23 cellular contexts compared by ENCODE assay signal in the genomic region with DNA sequence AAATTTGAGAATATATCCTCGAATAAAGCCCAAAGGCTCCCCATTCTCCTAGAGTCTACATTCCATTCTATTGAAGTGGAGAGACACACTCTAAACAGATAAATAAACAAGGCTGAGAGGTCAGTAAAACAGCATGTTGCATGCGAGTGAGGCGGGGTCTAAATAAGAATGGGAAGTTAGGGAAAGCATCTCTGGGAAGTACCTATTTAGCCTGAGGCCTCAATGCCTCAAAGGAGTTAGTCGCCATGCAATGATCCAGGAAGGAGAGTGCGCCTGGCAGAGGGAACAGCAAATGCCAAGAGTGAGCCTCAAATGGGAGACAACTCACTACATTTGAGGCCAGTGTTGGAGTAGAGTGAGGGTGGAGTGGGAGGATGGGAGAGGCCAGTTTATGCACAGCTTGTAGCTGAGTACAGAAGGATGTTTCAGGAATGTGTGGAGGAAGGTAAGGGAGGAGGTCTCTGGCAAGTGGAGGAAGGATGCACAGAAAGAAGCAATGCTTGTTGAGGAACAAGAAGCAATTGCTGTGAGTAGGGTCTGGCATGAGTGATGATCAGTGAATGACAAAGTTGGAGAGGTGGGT. TPM values are rescaled to one million over a fixed set of nuclear protein-coding genes. Genes with fewer than 3 reads are reported as not detected.
DNase-seq lines count a peak whose midpoint lies in the region; ATAC-seq and TF ChIP-seq lines count a peak whose summit lies in the region.
"Had no signal": no experiment of that assay in that cellular context is flagged by ENCODE, and none has a peak within 500 bp of the region (broad histone marks: within the 10 kb centered on the region; RNA-seq: fewer than 3 reads in every experiment).

No MANE protein-coding gene starts in this region.

- H3K27me3 ChIP-seq in HL-60 (ENCODE audit: insufficient read depth, poor library complexity, severe bottlenecking) (no peaks in the 10 kb centered on the region), adipocyte (replicated peaks; ENCODE audit: control insufficient read depth, insufficient read depth, low read length) (peaks cover 3% of the 10 kb centered on the region)
- H3K27me3 ChIP-seq in CD8-positive, alpha-beta memory T cell (ENCODE audit: insufficient read depth, low read length, poor library complexity, severe bottlenecking) = no peaks in the 10 kb centered on the region
- no peaks in the 10 kb centered on the region for H3K27me3 ChIP-seq in CD8-positive, alpha-beta T cell (ENCODE audit: insufficient read depth, low read length)
- H3K27me3 ChIP-seq: MG63 had no signal

- no peaks in the 10 kb centered on the region for H3K36me3 Mint-ChIP-seq in CD8-positive, alpha-beta memory T cell
- H3K36me3 Mint-ChIP-seq in CD8-positive, alpha-beta T cell = no peaks in the 10 kb centered on the region

- H3K4me1 ChIP-seq in adipocyte (ENCODE audit: control insufficient read depth, insufficient read depth, low read length) = no peaks in the 10 kb centered on the region
- H3K4me1 ChIP-seq in CD8-positive, alpha-beta memory T cell (ENCODE audit: insufficient read depth, low read length) = no peaks in the 10 kb centered on the region
- H3K4me1 ChIP-seq in CD8-positive, alpha-beta T cell (ENCODE audit: insufficient read depth, low read length) = no peaks in the 10 kb centered on the region

- no peaks in the 10 kb centered on the region for H3K4me1 Mint-ChIP-seq in CD8-positive, alpha-beta memory T cell
- no peaks in the 10 kb centered on the region for H3K4me1 Mint-ChIP-seq in CD8-positive, alpha-beta T cell (ENCODE audit: low read depth)
- H3K4me1 Mint-ChIP-seq: IgD-negative memory B cell had no signal

- H3K36me3 ChIP-seq in adipocyte (ENCODE audit: control insufficient read depth, insufficient read depth, low read length, severe bottlenecking) = no peaks in the 10 kb centered on the region
- no peaks in the 10 kb centered on the region for H3K36me3 ChIP-seq in CD8-positive, alpha-beta memory T cell (ENCODE audit: insufficient read depth, low read length)
- H3K36me3 ChIP-seq in CD8-positive, alpha-beta T cell (ENCODE audit: insufficient read depth, low read length) = no peaks in the 10 kb centered on the region
- H3K36me3 ChIP-seq: MG63 had no signal

- H3K4me3 Mint-ChIP-seq in CD8-positive, alpha-beta memory T cell = no peak overlapping the region
- no peak overlapping the region for H3K4me3 Mint-ChIP-seq in CD8-positive, alpha-beta T cell
- H3K4me3 Mint-ChIP-seq: HFFc6, IgD-negative memory B cell had no signal

- TF ChIP-seq CTCF in HL-60 (IDR thresholded peaks at IDR 0.05; ENCODE audit: insufficient read depth, low read length) = no peak
- no peak for TF ChIP-seq CTCF in CD8-positive, alpha-beta T cell (IDR thresholded peaks at IDR 0.05)

- H3K27ac Mint-ChIP-seq in CD8-positive, alpha-beta memory T cell = peak overlapping the region in 1 of 8 donors; percentile 28
- H3K27ac Mint-ChIP-seq in CD8-positive, alpha-beta T cell = no peak overlapping the region
- H3K27ac Mint-ChIP-seq: HFFc6, IgD-negative memory B cell had no signal

- no peak overlapping the region for H3K9ac ChIP-seq in adipocyte (ENCODE audit: low read length)

- peaks cover 20% of the 10 kb centered on the region for H3K9me3 ChIP-seq in adipocyte (ENCODE audit: control insufficient read depth, low read length)
- no peaks in the 10 kb centered on the region for H3K9me3 ChIP-seq in CD8-positive, alpha-beta memory T cell (ENCODE audit: low read length)
- no peaks in the 10 kb centered on the region for H3K9me3 ChIP-seq in CD8-positive, alpha-beta T cell (ENCODE audit: low read length)

- ATAC-seq in CD8-positive, alpha-beta T cell = no peak

- H3K27ac ChIP-seq in HL-60 (replicated peaks) (peak overlapping the region; percentile 44), temporal lobe (ENCODE audit: low read depth, low read length) (peak overlapping the region; percentile 61)
- H3K27ac ChIP-seq in CD8-positive, alpha-beta memory T cell (ENCODE audit: low read depth, low read length) = no peak overlapping the region
- no peak overlapping the region for H3K27ac ChIP-seq in CD8-positive, alpha-beta T cell (ENCODE audit: low read depth, low read length)
- H3K27ac ChIP-seq: SK-N-MC had no signal

- intact Hi-C loops in CD8-positive, alpha-beta T cell (cut with DNase I, micrococcal nuclease) = no loop called here

- H3K9me3 Mint-ChIP-seq in CD8-positive, alpha-beta memory T cell = peaks cover 0 to 8% (median 3%) of the 10 kb centered on the region in 5 donors
- peaks cover 13% of the 10 kb centered on the region for H3K9me3 Mint-ChIP-seq in CD8-positive, alpha-beta T cell
- H3K9me3 Mint-ChIP-seq: HFFc6 had no signal

- DNase-seq in HL-60 (ENCODE audit: low read depth in 1 of 2, low spot score in 1 of 2) (no peak), adipocyte (ENCODE audit: low read depth) (peak; percentile 6), islet precursor cell (peak; percentile 69), NCI-H2227 (lab: John Stamatoyannopoulos, UW; ENCODE audit: unreplicated experiment) (no peak)
- DNase-seq in CD8-positive, alpha-beta memory T cell = no peak
- no peak for DNase-seq in CD8-positive, alpha-beta T cell
- DNase-seq: ACHN, C1 segment of cervical spinal cord, DMS79 treated with DMSO at 0.1 percent for 48 hours, GDM1, GOT3, HFFc6, Karpas-422, MG63, NCI-H1048, NCI-H1436 treated with DMSO at 0.1 percent for 48 hours, NCI-H2029, NCI-H2171 treated with DMSO at 0.1 percent for 48 hours, Right ventricle myocardium superior had no signal

- H3K27me3 Mint-ChIP-seq in CD8-positive, alpha-beta memory T cell = peaks cover 8 to 19% of the 10 kb centered on the region in 2 donors
- H3K27me3 Mint-ChIP-seq in CD8-positive, alpha-beta T cell (ENCODE audit: low read depth) = peaks cover 6% of the 10 kb centered on the region

- CTCF ChIA-PET in CD8-positive, alpha-beta memory T cell (lab: Charles Lee) = no interaction called here
- CTCF ChIA-PET in CD8-positive, alpha-beta T cell (lab: Charles Lee) = no interaction called here

- H3K4me3 ChIP-seq in HL-60 (replicated peaks; ENCODE audit: insufficient read depth, low read length) (no peak overlapping the region), adipocyte (ENCODE audit: low read length) (no peak overlapping the region)
- H3K4me3 ChIP-seq in CD8-positive, alpha-beta memory T cell (ENCODE audit: low read length) = no peak overlapping the region
- H3K4me3 ChIP-seq in CD8-positive, alpha-beta T cell (ENCODE audit: low read depth, low read length) = no peak overlapping the region
- H3K4me3 ChIP-seq: MG63, SK-N-MC had no signal

- POLR2A ChIA-PET in CD8-positive, alpha-beta memory T cell (lab: Charles Lee) = no interaction called here
- POLR2A ChIA-PET in CD8-positive, alpha-beta T cell (lab: Charles Lee) = no interaction called here

RNA-seq across cellular contexts. Expression of gene CLDN10, which starts 52.3 kb away (rescaled TPM):
- total RNA-seq in temporal lobe = 3.7 TPM
- not detected for total RNA-seq in CD8-positive, alpha-beta memory T cell
- not detected for polyA plus RNA-seq in CD8-positive, alpha-beta memory T cell
- total RNA-seq in CD8-positive, alpha-beta T cell = not detected
- total RNA-seq: HFFc6, NCI-H460, Right ventricle myocardium superior had no signal
- polyA plus RNA-seq: IgD-negative memory B cell had no signal

Comparison
In these comparisons a context has a peak if more than half of its experiments do, and no peak if none do; other contexts are left out.
1. DNase-seq: peak in adipocyte (single experiment) and islet precursor cell (single experiment); none in HL-60 (0 of 2), CD8-positive, alpha-beta memory T cell (0 of 5), NCI-H2227 (single experiment) and CD8-positive, alpha-beta T cell (0 of 7).
2. H3K27ac ChIP-seq: peak in HL-60 (single experiment) and temporal lobe (single experiment); none in CD8-positive, alpha-beta memory T cell (single experiment) and CD8-positive, alpha-beta T cell (single experiment).